In the genomic region with DNA sequence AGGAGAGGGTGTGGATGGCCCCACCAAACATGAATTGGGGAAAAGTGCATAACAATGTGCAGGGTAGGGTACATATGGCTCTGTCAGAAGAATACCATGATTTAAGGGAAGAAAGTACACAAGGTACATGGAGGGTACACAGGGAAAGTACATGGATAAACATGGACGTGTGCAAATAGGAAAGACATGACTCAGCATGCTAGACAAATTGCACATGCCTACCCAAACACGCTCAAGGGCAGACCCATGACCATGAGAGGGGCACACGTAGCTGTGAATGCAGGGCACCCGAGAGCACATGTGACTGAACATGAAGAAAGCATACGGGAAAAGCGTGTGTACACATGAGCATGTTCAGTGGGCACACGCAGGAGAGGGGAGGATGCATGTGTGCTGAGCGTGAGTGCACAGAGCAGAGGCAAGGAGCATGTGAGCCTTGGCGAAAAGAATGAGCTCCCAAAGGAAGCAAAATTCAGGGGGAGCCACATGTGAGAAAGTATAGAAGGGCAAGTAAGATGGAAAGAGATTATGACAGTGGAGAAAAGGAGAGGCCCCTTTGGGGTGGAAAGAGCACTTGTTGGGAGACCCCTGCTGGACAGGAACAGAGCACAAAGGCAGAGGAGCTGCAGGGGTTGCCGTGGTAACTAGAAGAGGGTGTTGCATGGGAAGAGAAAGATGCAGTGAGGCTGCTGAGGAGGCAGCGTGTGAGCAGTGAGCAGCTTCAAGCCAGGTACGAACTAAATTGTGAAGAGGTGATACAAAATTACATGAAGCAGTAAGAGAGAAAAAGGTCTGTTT, we compare ENCODE assay signal across 9 cellular contexts. TPM values are rescaled to one million over a fixed set of nuclear protein-coding genes. Genes with fewer than 3 reads are reported as not detected.
A peak's percentile ranks its signal among the peaks of the same experiment; 100 is the strongest.
DNase-seq lines count a peak whose midpoint lies in the region; ATAC-seq and TF ChIP-seq lines count a peak whose summit lies in the region.
"Had no signal": no experiment of that assay in that cellular context is flagged by ENCODE, and none has a peak within 500 bp of the region (broad histone marks: within the 10 kb centered on the region; RNA-seq: fewer than 3 reads in every experiment).

No MANE protein-coding gene starts in this region.

- no peak overlapping the region for H3K56ac ChIP-seq in H9 (ENCODE audit: insufficient read length, low read depth, low read length)

- peaks cover 59 to 84% (median 69%) of the 10 kb centered on the region in 3 experiments; a peak in 6 of 7 replicates for H3K36me3 Mint-ChIP-seq in H9 (ENCODE audit: insufficient read depth in 1 of 3, low read depth in 3 of 3)
- peaks cover 56% of the 10 kb centered on the region for H3K36me3 Mint-ChIP-seq in stimulated activated memory B cell treated with anti-CD40 and anti-IgM and Interleukin-4, amounts not matched to agents 10 μg/mL and 1 μg/mL and 100 μg/mL, for 72 hours

- H3K4me3 Mint-ChIP-seq in H9, result no peak overlapping the region
- no peak overlapping the region for H3K4me3 Mint-ChIP-seq in stimulated activated memory B cell treated with anti-CD40 and anti-IgM and Interleukin-4, amounts not matched to agents 10 μg/mL and 1 μg/mL and 100 μg/mL, for 72 hours

- H3K9me3 Mint-ChIP-seq in H9, result no peaks in the 10 kb centered on the region
- no peaks in the 10 kb centered on the region for H3K9me3 Mint-ChIP-seq in stimulated activated memory B cell treated with anti-CD40 and anti-IgM and Interleukin-4, amounts not matched to agents 10 μg/mL and 1 μg/mL and 100 μg/mL, for 72 hours

- H3K4me3 ChIP-seq in lower leg skin (ENCODE audit: low read depth, poor library complexity, severe bottlenecking), result no peak overlapping the region

- H3K9ac ChIP-seq in H9 (ENCODE audit: extremely low read depth, insufficient read length, low read length), result no peak overlapping the region

- H3K79me2 ChIP-seq in H9 (ENCODE audit: insufficient read depth, low read length), result no peaks in the 10 kb centered on the region

- H2BK20ac ChIP-seq in H9 (ENCODE audit: low read depth, low read length, poor library complexity, severe bottlenecking), result no peak overlapping the region

- TF ChIP-seq POLR2A in lower leg skin (IDR thresholded peaks at IDR 0.05), result no peak

- H3K79me1 ChIP-seq in H9 (ENCODE audit: insufficient read depth, low read depth, low read length, poor library complexity, severe bottlenecking), result no peaks in the 10 kb centered on the region

- TF ChIP-seq CTCF in H9 (conservative IDR thresholded peaks at IDR 0.05) (peak; percentile 64), lower leg skin (IDR thresholded peaks at IDR 0.05) (no peak)

- no peak overlapping the region for H4K5ac ChIP-seq in H9 (ENCODE audit: insufficient read length, low read depth, low read length)

- H3K9me3 ChIP-seq in H9 (ENCODE audit: control insufficient read depth, low read depth, low read length), result no peaks in the 10 kb centered on the region

- H2AFZ ChIP-seq in H9 (ENCODE audit: low read length), result no peak overlapping the region

- H4K91ac ChIP-seq in H9 (ENCODE audit: insufficient read length, low read depth, low read length), result no peak overlapping the region

- no peaks in the 10 kb centered on the region for H3K23me2 ChIP-seq in H9 (ENCODE audit: insufficient read length, low read depth, low read length, poor library complexity, severe bottlenecking)

- H3K27me3 Mint-ChIP-seq in H9 (ENCODE audit: low read depth), result peaks cover 2% of the 10 kb centered on the region; the same call in 1 of the 2 replicates
- no peaks in the 10 kb centered on the region for H3K27me3 Mint-ChIP-seq in stimulated activated memory B cell treated with anti-CD40 and anti-IgM and Interleukin-4, amounts not matched to agents 10 μg/mL and 1 μg/mL and 100 μg/mL, for 72 hours

- peaks cover 14 to 19% of the 10 kb centered on the region in 2 experiments for H3K4me1 Mint-ChIP-seq in H9
- no peaks in the 10 kb centered on the region for H3K4me1 Mint-ChIP-seq in stimulated activated memory B cell treated with anti-CD40 and anti-IgM and Interleukin-4, amounts not matched to agents 10 μg/mL and 1 μg/mL and 100 μg/mL, for 72 hours

- no peak overlapping the region for H3K4me2 ChIP-seq in H9 (ENCODE audit: insufficient read depth, insufficient read length, low read length)

- no peak overlapping the region for H2BK12ac ChIP-seq in H9 (ENCODE audit: insufficient read length, low read depth, low read length)

- H3K18ac ChIP-seq in H9 (ENCODE audit: insufficient read length, low read depth, low read length), result no peak overlapping the region

- no CpG with 5 or more reads among the region's 12 CpGs for WGBS in H9 (ENCODE audit: extremely low coverage, insufficient read length, low lambda C conversion rate)
- 88 to 89% methylated on average over 12 of the region's 12 CpGs for WGBS in lower leg skin, 2 donors

- H2BK15ac ChIP-seq in H9 (ENCODE audit: low read depth, low read length), result no peak overlapping the region

- H2AK5ac ChIP-seq in H9 (ENCODE audit: insufficient read length, low read length), result no peak overlapping the region

- H3T11ph ChIP-seq in H9 (ENCODE audit: low read length), result no peak overlapping the region

- intact Hi-C loops in lower leg skin (cut with DNase I; ENCODE audit: low total_unique reads), result no loop called here

- no peaks in the 10 kb centered on the region for H3K27me3 ChIP-seq in H9 (ENCODE audit: insufficient read depth, low read length)

- no peaks in the 10 kb centered on the region for H3K4me1 ChIP-seq in H9 (ENCODE audit: insufficient read depth, low read length)

- H2BK5ac ChIP-seq in H9 (ENCODE audit: insufficient read length, low read length), result no peak overlapping the region

- H3K14ac ChIP-seq in H9 (ENCODE audit: insufficient read depth, low read length), result no peak overlapping the region

- H4K8ac ChIP-seq in H9 (replicated peaks; ENCODE audit: insufficient read length, low read depth, low read length), result no peak overlapping the region

- H3K27ac Mint-ChIP-seq in H9, result peak overlapping the region; percentile 11 to 93 (median 80); a peak in 4 of 7 replicates
- H3K27ac Mint-ChIP-seq in stimulated activated memory B cell treated with anti-CD40 and anti-IgM and Interleukin-4, amounts not matched to agents 10 μg/mL and 1 μg/mL and 100 μg/mL, for 72 hours, result no peak overlapping the region

- peaks cover 4% of the 10 kb centered on the region for H4K20me1 ChIP-seq in H9 (ENCODE audit: control insufficient read depth, insufficient read depth, insufficient read length)

- H2BK120ac ChIP-seq in H9 (ENCODE audit: low read depth, low read length, poor library complexity, severe bottlenecking), result no peak overlapping the region

- no peak overlapping the region for H3K27ac ChIP-seq in H9 (ENCODE audit: insufficient read length, low read depth, low read length)

- H3K23ac ChIP-seq in H9 (ENCODE audit: insufficient read length, low read depth, low read length), result no peak overlapping the region

- no peak overlapping the region for H3K4ac ChIP-seq in H9 (ENCODE audit: low read depth, low read length)

- no peak for ATAC-seq in stimulated activated memory B cell treated with anti-CD40 and anti-IgM and Interleukin-4, amounts not matched to agents 10 μg/mL and 1 μg/mL and 100 μg/mL, for 72 hours

- DNase-seq in DMS114 treated with DMSO at 0.1 percent for 48 hours (lab: John Stamatoyannopoulos, UW; ENCODE audit: unreplicated experiment) (peak; percentile 31), H9 (peak; percentile 85), SK-N-DZ (ENCODE audit: low spot score) (peak; percentile 46), iPS DF 19.7 (ENCODE audit: low read depth, low spot score) (peak; percentile 75), NCI-H128 (lab: John Stamatoyannopoulos, UW; ENCODE audit: unreplicated experiment) (no peak), lower leg skin (ENCODE audit: low spot score in 2 of 2) (no peak), NCI-H446 (lab: John Stamatoyannopoulos, UW) (no peak)

RNA-seq across cellular contexts. Expression of a gene that starts 17.8 kb away (rescaled TPM):
- total RNA-seq in H9 (2021) (not detected in 2 replicates), lower leg skin (not detected)
- not detected in 2 replicates for polyA plus RNA-seq in SK-N-DZ (2014; cell fraction: cytosol; rRNA removed)
- not detected in 2 replicates for polyA plus RNA-seq in SK-N-DZ (2014; cell fraction: nucleus; rRNA removed)
- total RNA-seq: pulmonary artery endothelial cell had no signal

RNA-seq across cellular contexts. Expression of a gene that starts 30.2 kb away (rescaled TPM):
- 132 and 146 TPM in 2 replicates for total RNA-seq in H9 (2021)
- 8.3 and 10.0 TPM in 2 replicates for polyA plus RNA-seq in SK-N-DZ (2014; cell fraction: cytosol; rRNA removed)
- 73.7 and 120 TPM in 2 replicates for polyA plus RNA-seq in SK-N-DZ (2014; cell fraction: nucleus; rRNA removed)
- total RNA-seq in lower leg skin, result 10 to 100 TPM; 15.0 to 49.5 (median 20.6) TPM

RNA-seq across cellular contexts. Expression of a gene that starts 43.2 kb away (rescaled TPM):
- not detected in 2 replicates for total RNA-seq in H9 (2021)
- not detected in 2 replicates for polyA plus RNA-seq in SK-N-DZ (2014; cell fraction: cytosol; rRNA removed)
- 0.77 TPM in 1 of 2 replicates, not detected in the other for polyA plus RNA-seq in SK-N-DZ (2014; cell fraction: nucleus; rRNA removed)
- total RNA-seq in lower leg skin, result under 1 TPM in 1 of 4 donors, not detected in 3; 0.36 TPM

RNA-seq across cellular contexts. Expression of a gene that starts 54.1 kb away (rescaled TPM):
- total RNA-seq in H9 (2021) (0.55 and 0.83 TPM in 2 replicates), lower leg skin (not detected)
- polyA plus RNA-seq in SK-N-DZ (2014; cell fraction: cytosol; rRNA removed), result not detected in 2 replicates
- not detected in 2 replicates for polyA plus RNA-seq in SK-N-DZ (2014; cell fraction: nucleus; rRNA removed)
- total RNA-seq: pulmonary artery endothelial cell had no signal

Comparison
In these comparisons a context has a peak if more than half of its experiments do, and no peak if none do; other contexts are left out.
1. DNase-seq: peak in DMS114 treated with DMSO at 0.1 percent for 48 hours (single experiment), H9 (single experiment), SK-N-DZ (single experiment) and iPS DF 19.7 (single experiment); none in NCI-H128 (single experiment), lower leg skin (0 of 2) and NCI-H446 (0 of 2).